In genomic region chr5:172782169-172783039, GRCh38 we compare ENCODE assay signal across 2 cellular contexts.
A peak's percentile ranks its signal among the peaks of the same experiment; 100 is the strongest.
TF ChIP-seq lines count a peak whose summit lies in the region.

No MANE protein-coding gene starts in this region.

TF ChIP-seq in IMR-90, 13 proteins besides CTCF, POLR2A, EP300 and RAD21:
- TF ChIP-seq NFE2L2 (IDR thresholded peaks at IDR 0.05; ENCODE audit: low read depth, low read length) (no peak), FOS (IDR thresholded peaks at IDR 0.05; ENCODE audit: low read depth, low read length) (peak; percentile 72)
TF ChIP-seq in IMR-90: peak in this region for 1.

TF ChIP-seq in K562, 482 proteins besides CTCF, POLR2A, EP300 and RAD21 (continues in another document):
- no peak for TF ChIP-seq PCBP2 (IDR thresholded peaks at IDR 0.05; ENCODE audit: low read depth, low read length, poor library complexity, severe bottlenecking)
- no peak for TF ChIP-seq KDM2B (CRISPR knock-in tag; IDR thresholded peaks at IDR 0.05)
- TF ChIP-seq ZNF253 (CRISPR knock-in tag; conservative IDR thresholded peaks at IDR 0.05) = no peak
- TF ChIP-seq ARID1B (IDR thresholded peaks at IDR 0.05) = peak; percentile 48
- TF ChIP-seq ILF3 (IDR thresholded peaks at IDR 0.05; ENCODE audit: borderline replicate concordance) = no peak
- 0 out of 2 replicates have a peak, but pooled peaks have one; percentile 19 for TF ChIP-seq ZBTB17 (CRISPR knock-in tag; IDR thresholded peaks at IDR 0.05)
- TF ChIP-seq PREB (CRISPR knock-in tag; IDR thresholded peaks at IDR 0.05) = no peak
- TF ChIP-seq C11orf30 (IDR thresholded peaks at IDR 0.05; ENCODE audit: low read depth) = peak; percentile 3; the same call in 1 of the 2 replicates
- no peak for TF ChIP-seq MAFF (IDR thresholded peaks at IDR 0.05; ENCODE audit: low read length)
- 0 out of 2 replicates have a peak, but pooled peaks have one; percentile 8 for TF ChIP-seq NCOR1 (IDR thresholded peaks at IDR 0.05)
- TF ChIP-seq HNRNPL (IDR thresholded peaks at IDR 0.05; ENCODE audit: low read depth, low read length) = no peak
- no peak for TF ChIP-seq ZNF444 (CRISPR knock-in tag; IDR thresholded peaks at IDR 0.05)
- no peak for TF ChIP-seq TEAD4 (IDR thresholded peaks at IDR 0.05; ENCODE audit: low read length)
- no peak for TF ChIP-seq TEAD4 (CRISPR knock-in tag; IDR thresholded peaks at IDR 0.05; ENCODE audit: borderline replicate concordance)
- TF ChIP-seq ZNF274 (IDR thresholded peaks at IDR 0.05; ENCODE audit: borderline replicate concordance, low read depth, low read length) = no peak
- no peak for TF ChIP-seq CHD7 (IDR thresholded peaks at IDR 0.05; ENCODE audit: low read depth, low read length)
- TF ChIP-seq BRD4 (IDR thresholded peaks at IDR 0.05) = no peak
- no peak for TF ChIP-seq NR2C2 (CRISPR knock-in tag; IDR thresholded peaks at IDR 0.05)
- no peak for TF ChIP-seq NR2C2 (tag; IDR thresholded peaks at IDR 0.05)
- TF ChIP-seq, protein P1, sequence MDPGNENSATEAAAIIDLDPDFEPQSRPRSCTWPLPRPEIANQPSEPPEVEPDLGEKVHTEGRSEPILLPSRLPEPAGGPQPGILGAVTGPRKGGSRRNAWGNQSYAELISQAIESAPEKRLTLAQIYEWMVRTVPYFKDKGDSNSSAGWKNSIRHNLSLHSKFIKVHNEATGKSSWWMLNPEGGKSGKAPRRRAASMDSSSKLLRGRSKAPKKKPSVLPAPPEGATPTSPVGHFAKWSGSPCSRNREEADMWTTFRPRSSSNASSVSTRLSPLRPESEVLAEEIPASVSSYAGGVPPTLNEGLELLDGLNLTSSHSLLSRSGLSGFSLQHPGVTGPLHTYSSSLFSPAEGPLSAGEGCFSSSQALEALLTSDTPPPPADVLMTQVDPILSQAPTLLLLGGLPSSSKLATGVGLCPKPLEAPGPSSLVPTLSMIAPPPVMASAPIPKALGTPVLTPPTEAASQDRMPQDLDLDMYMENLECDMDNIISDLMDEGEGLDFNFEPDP (CRISPR knock-in tag; IDR thresholded peaks at IDR 0.05) = no peak
- TF ChIP-seq MITF (IDR thresholded peaks at IDR 0.05) = no peak
- peak; percentile 56; the same call in 1 of the 2 replicates for TF ChIP-seq JUND (IDR thresholded peaks at IDR 0.05; ENCODE audit: borderline replicate concordance, low read depth, low read length)
- peak; percentile 34; the same call in 2 of the 3 replicates for TF ChIP-seq JUND (tag; IDR thresholded peaks at IDR 0.05; ENCODE audit: borderline replicate concordance, low read depth, low read length)
- TF ChIP-seq SMARCA4 (IDR thresholded peaks at IDR 0.05) = peak; percentile 54; the same call in 1 of the 2 replicates
- no peak for TF ChIP-seq NCOA4 (IDR thresholded peaks at IDR 0.05; ENCODE audit: partially characterized antibody)
- peak; percentile 85 for TF ChIP-seq L3MBTL2 (IDR thresholded peaks at IDR 0.05)
- TF ChIP-seq KDM1A (IDR thresholded peaks at IDR 0.05) = no peak
- TF ChIP-seq, protein P2, sequence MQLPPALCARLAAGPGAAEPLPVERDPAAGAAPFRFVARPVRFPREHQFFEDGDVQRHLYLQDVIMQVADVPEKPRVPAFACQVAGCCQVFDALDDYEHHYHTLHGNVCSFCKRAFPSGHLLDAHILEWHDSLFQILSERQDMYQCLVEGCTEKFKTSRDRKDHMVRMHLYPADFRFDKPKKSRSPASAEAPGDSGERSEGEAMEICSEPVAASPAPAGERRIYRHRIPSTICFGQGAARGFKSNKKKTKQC (CRISPR knock-in tag; IDR thresholded peaks at IDR 0.05) = no peak
- TF ChIP-seq ATF1 (CRISPR knock-in tag; IDR thresholded peaks at IDR 0.05) = no peak
- TF ChIP-seq ATF1 (tag; IDR thresholded peaks at IDR 0.05) = 0 out of 2 replicates have a peak, but pooled peaks have one; percentile 18
- no peak for TF ChIP-seq ZFPM2 (CRISPR knock-in tag; IDR thresholded peaks at IDR 0.05)
- TF ChIP-seq HDAC8 (tag; IDR thresholded peaks at IDR 0.05) = no peak
- TF ChIP-seq, protein P3, sequence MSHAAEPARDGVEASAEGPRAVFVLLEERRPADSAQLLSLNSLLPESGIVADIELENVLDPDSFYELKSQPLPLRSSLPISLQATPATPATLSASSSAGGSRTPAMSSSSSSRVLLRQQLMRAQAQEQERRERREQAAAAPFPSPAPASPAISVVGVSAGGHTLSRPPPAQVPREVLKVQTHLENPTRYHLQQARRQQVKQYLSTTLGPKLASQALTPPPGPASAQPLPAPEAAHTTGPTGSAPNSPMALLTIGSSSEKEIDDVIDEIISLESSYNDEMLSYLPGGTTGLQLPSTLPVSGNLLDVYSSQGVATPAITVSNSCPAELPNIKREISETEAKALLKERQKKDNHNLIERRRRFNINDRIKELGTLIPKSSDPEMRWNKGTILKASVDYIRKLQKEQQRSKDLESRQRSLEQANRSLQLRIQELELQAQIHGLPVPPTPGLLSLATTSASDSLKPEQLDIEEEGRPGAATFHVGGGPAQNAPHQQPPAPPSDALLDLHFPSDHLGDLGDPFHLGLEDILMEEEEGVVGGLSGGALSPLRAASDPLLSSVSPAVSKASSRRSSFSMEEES (CRISPR knock-in tag; IDR thresholded peaks at IDR 0.05) = no peak
- no peak for TF ChIP-seq ZC3H11A (IDR thresholded peaks at IDR 0.05; ENCODE audit: low read depth, low read length)
- TF ChIP-seq ETV1 (tag; conservative IDR thresholded peaks at IDR 0.05; ENCODE audit: low read depth) = no peak
- TF ChIP-seq, protein P4, sequence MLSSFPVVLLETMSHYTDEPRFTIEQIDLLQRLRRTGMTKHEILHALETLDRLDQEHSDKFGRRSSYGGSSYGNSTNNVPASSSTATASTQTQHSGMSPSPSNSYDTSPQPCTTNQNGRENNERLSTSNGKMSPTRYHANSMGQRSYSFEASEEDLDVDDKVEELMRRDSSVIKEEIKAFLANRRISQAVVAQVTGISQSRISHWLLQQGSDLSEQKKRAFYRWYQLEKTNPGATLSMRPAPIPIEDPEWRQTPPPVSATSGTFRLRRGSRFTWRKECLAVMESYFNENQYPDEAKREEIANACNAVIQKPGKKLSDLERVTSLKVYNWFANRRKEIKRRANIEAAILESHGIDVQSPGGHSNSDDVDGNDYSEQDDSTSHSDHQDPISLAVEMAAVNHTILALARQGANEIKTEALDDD (IDR thresholded peaks at IDR 0.05) = no peak
- TF ChIP-seq FOXA1 (IDR thresholded peaks at IDR 0.05; ENCODE audit: borderline replicate concordance) = no peak
- no peak for TF ChIP-seq ZNF239 (CRISPR knock-in tag; IDR thresholded peaks at IDR 0.05)
- no peak for TF ChIP-seq TSC22D4 (tag; IDR thresholded peaks at IDR 0.05)
- TF ChIP-seq NUFIP1 (IDR thresholded peaks at IDR 0.05; ENCODE audit: partially characterized antibody) = no peak
- TF ChIP-seq CEBPB (tag; IDR thresholded peaks at IDR 0.05) = no peak
- TF ChIP-seq FOSL1 (tag; conservative IDR thresholded peaks at IDR 0.05) = peak; percentile 94
- 0 out of 2 replicates have a peak, but pooled peaks have one; percentile 33 for TF ChIP-seq DPF2 (IDR thresholded peaks at IDR 0.05)
- TF ChIP-seq COPS2 (conservative IDR thresholded peaks at IDR 0.05) = no peak
- TF ChIP-seq CTCFL (IDR thresholded peaks at IDR 0.05; ENCODE audit: borderline replicate concordance, insufficient read depth, low read depth, low read length, poor library complexity, severe bottlenecking) = no peak
- TF ChIP-seq ZNF143 (CRISPR knock-in tag; IDR thresholded peaks at IDR 0.05) = no peak
- no peak for TF ChIP-seq ZNF75A (CRISPR knock-in tag; IDR thresholded peaks at IDR 0.05)
- no peak for TF ChIP-seq SLC30A9 (CRISPR knock-in tag; IDR thresholded peaks at IDR 0.05)
- TF ChIP-seq NFE2 (IDR thresholded peaks at IDR 0.05; ENCODE audit: low read depth) = peak; percentile 40
